ENCODE assay signal across 1 cellular context in genomic region chr12:82810568-82810967, GRCh38.
TF ChIP-seq lines count a peak whose summit lies in the region.

No MANE protein-coding gene starts in this region.

TF ChIP-seq in WTC11, 78 proteins besides CTCF, POLR2A, EP300 and RAD21:
- no peak for TF ChIP-seq ZNF532 (CRISPR knock-in tag; IDR thresholded peaks at IDR 0.05; ENCODE audit: borderline replicate concordance)
- no peak for TF ChIP-seq ATF1 (CRISPR knock-in tag; IDR thresholded peaks at IDR 0.05)
- TF ChIP-seq NR1H2 (CRISPR knock-in tag; IDR thresholded peaks at IDR 0.05), result no peak
- TF ChIP-seq E2F4 (CRISPR knock-in tag; IDR thresholded peaks at IDR 0.05; ENCODE audit: borderline replicate concordance, low read depth), result no peak
- no peak for TF ChIP-seq CREM (CRISPR knock-in tag; IDR thresholded peaks at IDR 0.05)
- no peak for TF ChIP-seq NR2C2 (CRISPR knock-in tag; IDR thresholded peaks at IDR 0.05)
- TF ChIP-seq JUN (CRISPR knock-in tag; IDR thresholded peaks at IDR 0.05), result no peak
- no peak for TF ChIP-seq ZMAT4 (CRISPR knock-in tag; IDR thresholded peaks at IDR 0.05)
- TF ChIP-seq E2F1 (CRISPR knock-in tag; IDR thresholded peaks at IDR 0.05), result no peak
- TF ChIP-seq MYBL2 (CRISPR knock-in tag; IDR thresholded peaks at IDR 0.05), result no peak
- TF ChIP-seq ZBTB43 (CRISPR knock-in tag; IDR thresholded peaks at IDR 0.05), result no peak
- TF ChIP-seq PRDM15 (CRISPR knock-in tag; IDR thresholded peaks at IDR 0.05), result no peak
- TF ChIP-seq HMGA2 (CRISPR knock-in tag; IDR thresholded peaks at IDR 0.05), result no peak
- TF ChIP-seq ZNF138 (CRISPR knock-in tag; conservative IDR thresholded peaks at IDR 0.05), result no peak
TF ChIP-seq in WTC11: peak in this region for 0.
